In genomic region chr7:77415822-77416620, GRCh38 we compare ENCODE assay signal across 8 cellular contexts. TPM values are rescaled to one million over a fixed set of nuclear protein-coding genes. Genes with fewer than 3 reads are reported as not detected.
DNase-seq lines count a peak whose midpoint lies in the region; ATAC-seq, FAIRE-seq and TF ChIP-seq lines count a peak whose summit lies in the region.

Gene GSAP (minus strand): TSS chr7:77416349. CDS start chr7:77416321, 28 bp downstream.

- TF ChIP-seq POLR2A in GM12892 (IDR thresholded peaks at IDR 0.05; ENCODE audit: low read depth, low read length), result peak; percentile 68; the same call in 1 of the 2 replicates

- ATAC-seq in stimulated activated naive CD8-positive, alpha-beta T cell treated with anti-CD3 and anti-CD28 coated beads, Interleukin-15, Interleukin-2, amounts not matched to agents 100 U/mL and 50 U/mL, for 24 hours, result peak; percentile 60

- H3K27me3 ChIP-seq in endocrine pancreas (ENCODE audit: control insufficient read depth, insufficient read depth, low read length), result no peaks in the 10 kb centered on the region

- peaks cover 4% of the 10 kb centered on the region for H3K4me1 ChIP-seq in endocrine pancreas (ENCODE audit: control insufficient read depth, insufficient read depth, low read length)

- peak within 1 kb of the TSS; percentile 97 for H3K9ac ChIP-seq in endocrine pancreas (ENCODE audit: control insufficient read depth, insufficient read depth, low read length)

- no peaks in the 10 kb centered on the region for H3K36me3 Mint-ChIP-seq in HFFc6 (ENCODE audit: low read depth)
- no peaks in the 10 kb centered on the region for H3K36me3 Mint-ChIP-seq in mesothelial cell of epicardium

- peak; percentile 73 for DNase-seq in GM12892 (ENCODE audit: insufficient read length)
- no peak for DNase-seq in HFFc6
- DNase-seq in NCI-H146 (lab: John Stamatoyannopoulos, UW), result peak; percentile 70
- DNase-seq in activated CD8-positive, alpha-beta memory T cell treated with anti-CD3 and anti-CD28 coated beads for 24 hours, result peak; percentile 78
- DNase-seq in mesothelial cell of epicardium (ENCODE audit: low spot score in 2 of 2, unreplicated experiment in 2 of 2), result peak; percentile 30 to 55
- DNase-seq in stimulated activated naive CD8-positive, alpha-beta T cell treated with anti-CD3 and anti-CD28 coated beads, Interleukin-15, Interleukin-2, amounts not matched to agents 100 U/mL and 50 U/mL, for 24 hours, result peak; percentile 65
- no peak for DNase-seq in cortex of kidney (lab: John Stamatoyannopoulos, UW)

- H3K9me3 ChIP-seq in endocrine pancreas (ENCODE audit: control insufficient read depth, low read length), result no peaks in the 10 kb centered on the region

- H3K9me3 Mint-ChIP-seq in HFFc6, result no peaks in the 10 kb centered on the region
- H3K9me3 Mint-ChIP-seq in mesothelial cell of epicardium, result no peaks in the 10 kb centered on the region

- H3K4me3 Mint-ChIP-seq in HFFc6, result peak within 1 kb of the TSS; percentile 71
- H3K4me3 Mint-ChIP-seq in mesothelial cell of epicardium, result peak within 1 kb of the TSS; percentile 65

- FAIRE-seq in GM12892 (lab: Jason Lieb, UNC), result peak; percentile 77

- TF ChIP-seq CTCF in HFFc6 (IDR thresholded peaks at IDR 0.05) (peak; percentile 18; the same call in 1 of the 2 replicates), mesothelial cell of epicardium (IDR thresholded peaks at IDR 0.05; ENCODE audit: unreplicated experiment) (no peak)

- H3K27me3 Mint-ChIP-seq in HFFc6 (ENCODE audit: insufficient read depth), result no peaks in the 10 kb centered on the region
- H3K27me3 Mint-ChIP-seq in mesothelial cell of epicardium (ENCODE audit: low read depth), result peaks cover 18% of the 10 kb centered on the region

- no peak within 1 kb of the TSS for H3K27ac Mint-ChIP-seq in HFFc6
- peak within 1 kb of the TSS; percentile 34 for H3K27ac Mint-ChIP-seq in mesothelial cell of epicardium

- peak within 1 kb of the TSS; percentile 76 for H3K4me3 ChIP-seq in endocrine pancreas (ENCODE audit: control insufficient read depth, insufficient read depth, low read length)

- H3K4me1 Mint-ChIP-seq in HFFc6 (ENCODE audit: low read depth) (peaks cover 61% of the 10 kb centered on the region), mesothelial cell of epicardium (peaks cover 6% of the 10 kb centered on the region)

- H3K36me3 ChIP-seq in endocrine pancreas (ENCODE audit: control insufficient read depth, insufficient read depth, low read length), result no peaks in the 10 kb centered on the region

RNA-seq across cellular contexts. Expression of gene GSAP, which starts in this region (rescaled TPM):
- polyA plus RNA-seq in GM12892 (2012; ENCODE audit: missing spikeins), result 10.1 TPM
- 1 to 10 TPM; 1.4 to 2.8 (median 2.2) TPM for total RNA-seq in HFFc6 (2021; fragmentation: NEBNext Ultra II Directional; extraction: Animal tissue kit (Norgen Biotek cat#: 25700))
- 18.4 to 19.8 TPM (median 19.6 TPM) in 3 replicates for total RNA-seq in mesothelial cell of epicardium

Comparison
In these comparisons a context has a peak if more than half of its experiments do, and no peak if none do; other contexts are left out.
1. DNase-seq: peak in GM12892 (single experiment), NCI-H146 (single experiment), activated CD8-positive, alpha-beta memory T cell treated with anti-CD3 and anti-CD28 coated beads for 24 hours (single experiment), mesothelial cell of epicardium (2 of 2) and stimulated activated naive CD8-positive, alpha-beta T cell treated with anti-CD3 and anti-CD28 coated beads, Interleukin-15, Interleukin-2, amounts not matched to agents 100 U/mL and 50 U/mL, for 24 hours (single experiment); none in HFFc6 (single experiment) and cortex of kidney (single experiment).